Comparison of ENCODE assay signal across 2 cellular contexts in the genomic region with DNA sequence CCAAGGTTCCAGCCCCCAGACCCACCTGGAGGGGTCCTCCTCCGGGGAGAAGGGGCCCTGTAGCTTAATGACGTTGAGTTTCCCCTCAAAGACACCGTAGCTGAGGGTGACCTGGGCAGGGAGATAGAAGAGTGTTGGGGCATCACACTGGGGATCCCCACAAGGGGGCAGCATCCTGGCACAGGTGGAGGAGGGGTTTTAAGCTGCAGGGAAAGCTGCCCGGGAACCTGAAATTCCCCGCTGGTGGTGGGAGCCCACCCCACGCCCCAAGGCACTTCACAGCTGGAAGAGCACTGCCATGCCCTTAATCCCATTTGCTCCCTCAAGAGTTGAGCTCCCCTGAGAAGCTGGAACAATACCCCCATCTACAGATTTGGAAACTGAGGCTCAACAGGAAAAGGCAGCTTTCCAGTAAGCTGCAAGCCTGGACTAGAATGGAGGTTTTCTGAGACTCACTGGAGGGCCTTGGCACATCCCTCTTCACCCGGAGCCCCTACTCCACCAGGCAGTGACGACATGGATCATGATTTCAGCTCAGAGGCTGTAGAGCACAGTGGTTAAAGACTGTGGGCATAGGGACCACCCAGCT.
TF ChIP-seq lines count a peak whose summit lies in the region.

No MANE protein-coding gene starts in this region.

TF ChIP-seq in A549, 52 proteins besides CTCF, POLR2A, EP300 and RAD21 (continued from another document):
- TF ChIP-seq CBX8 (IDR thresholded peaks at IDR 0.05) (no peak), HOXB5 (CRISPR knock-in tag; IDR thresholded peaks at IDR 0.05) (no peak), TP53 (CRISPR knock-in tag; IDR thresholded peaks at IDR 0.05) (no peak)
- TF ChIP-seq, protein P1, sequence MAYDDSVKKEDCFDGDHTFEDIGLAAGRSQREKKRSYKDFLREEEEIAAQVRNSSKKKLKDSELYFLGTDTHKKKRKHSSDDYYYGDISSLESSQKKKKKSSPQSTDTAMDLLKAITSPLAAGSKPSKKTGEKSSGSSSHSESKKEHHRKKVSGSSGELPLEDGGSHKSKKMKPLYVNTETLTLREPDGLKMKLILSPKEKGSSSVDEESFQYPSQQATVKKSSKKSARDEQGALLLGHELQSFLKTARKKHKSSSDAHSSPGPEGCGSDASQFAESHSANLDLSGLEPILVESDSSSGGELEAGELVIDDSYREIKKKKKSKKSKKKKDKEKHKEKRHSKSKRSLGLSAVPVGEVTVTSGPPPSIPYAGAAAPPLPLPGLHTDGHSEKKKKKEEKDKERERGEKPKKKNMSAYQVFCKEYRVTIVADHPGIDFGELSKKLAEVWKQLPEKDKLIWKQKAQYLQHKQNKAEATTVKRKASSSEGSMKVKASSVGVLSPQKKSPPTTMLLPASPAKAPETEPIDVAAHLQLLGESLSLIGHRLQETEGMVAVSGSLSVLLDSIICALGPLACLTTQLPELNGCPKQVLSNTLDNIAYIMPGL (CRISPR knock-in tag; IDR thresholded peaks at IDR 0.05; ENCODE audit: borderline replicate concordance) = no peak
- TF ChIP-seq, protein P2, sequence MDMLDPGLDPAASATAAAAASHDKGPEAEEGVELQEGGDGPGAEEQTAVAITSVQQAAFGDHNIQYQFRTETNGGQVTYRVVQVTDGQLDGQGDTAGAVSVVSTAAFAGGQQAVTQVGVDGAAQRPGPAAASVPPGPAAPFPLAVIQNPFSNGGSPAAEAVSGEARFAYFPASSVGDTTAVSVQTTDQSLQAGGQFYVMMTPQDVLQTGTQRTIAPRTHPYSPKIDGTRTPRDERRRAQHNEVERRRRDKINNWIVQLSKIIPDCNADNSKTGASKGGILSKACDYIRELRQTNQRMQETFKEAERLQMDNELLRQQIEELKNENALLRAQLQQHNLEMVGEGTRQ (IDR thresholded peaks at IDR 0.05) = no peak

TF ChIP-seq in SK-N-SH treated with all-trans-retinoic acid at 6 μM for 48 hours, 23 proteins besides CTCF, POLR2A, EP300 and RAD21 (continued from another document):
- TF ChIP-seq, protein P3, sequence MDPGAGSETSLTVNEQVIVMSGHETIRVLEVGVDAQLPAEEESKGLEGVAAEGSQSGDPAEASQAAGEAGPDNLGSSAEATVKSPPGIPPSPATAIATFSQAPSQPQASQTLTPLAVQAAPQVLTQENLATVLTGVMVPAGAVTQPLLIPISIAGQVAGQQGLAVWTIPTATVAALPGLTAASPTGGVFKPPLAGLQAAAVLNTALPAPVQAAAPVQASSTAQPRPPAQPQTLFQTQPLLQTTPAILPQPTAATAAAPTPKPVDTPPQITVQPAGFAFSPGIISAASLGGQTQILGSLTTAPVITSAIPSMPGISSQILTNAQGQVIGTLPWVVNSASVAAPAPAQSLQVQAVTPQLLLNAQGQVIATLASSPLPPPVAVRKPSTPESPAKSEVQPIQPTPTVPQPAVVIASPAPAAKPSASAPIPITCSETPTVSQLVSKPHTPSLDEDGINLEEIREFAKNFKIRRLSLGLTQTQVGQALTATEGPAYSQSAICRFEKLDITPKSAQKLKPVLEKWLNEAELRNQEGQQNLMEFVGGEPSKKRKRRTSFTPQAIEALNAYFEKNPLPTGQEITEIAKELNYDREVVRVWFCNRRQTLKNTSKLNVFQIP (CRISPR knock-in tag; IDR thresholded peaks at IDR 0.05; ENCODE audit: borderline replicate concordance, low read depth) = no peak
- TF ChIP-seq OSR1 (CRISPR knock-in tag; IDR thresholded peaks at IDR 0.05) (no peak), BACH2 (CRISPR knock-in tag; IDR thresholded peaks at IDR 0.05; ENCODE audit: borderline replicate concordance) (no peak), ZFP3 (CRISPR knock-in tag; IDR thresholded peaks at IDR 0.05) (no peak), CSDC2 (CRISPR knock-in tag; IDR thresholded peaks at IDR 0.05) (no peak), ZC3H10 (CRISPR knock-in tag; IDR thresholded peaks at IDR 0.05) (no peak), ZNF70 (CRISPR knock-in tag; IDR thresholded peaks at IDR 0.05) (no peak), ZFP30 (CRISPR knock-in tag; IDR thresholded peaks at IDR 0.05) (no peak)
